ENCODE assay signal across 8 cellular contexts in genomic region chr18:3771121-3771971, GRCh38.
DNase-seq lines count a peak whose midpoint lies in the region; ATAC-seq and TF ChIP-seq lines count a peak whose summit lies in the region.

No MANE protein-coding gene starts in this region.

- H3K27ac ChIP-seq in PC-9, result peak overlapping the region; percentile 13; the same call in 1 of the 2 replicates
- H3K27ac ChIP-seq in fibroblast of lung (ENCODE audit: insufficient read depth, low read length), result peak overlapping the region; percentile 79
- H3K27ac ChIP-seq in naive thymus-derived CD4-positive, alpha-beta T cell (ENCODE audit: low read depth, low read length), result no peak overlapping the region

- no peaks in the 10 kb centered on the region for H3K36me3 ChIP-seq in PC-9 (ENCODE audit: low read depth)
- H3K36me3 ChIP-seq in fibroblast of lung (ENCODE audit: control insufficient read depth, insufficient read depth, low read length), result no peaks in the 10 kb centered on the region
- H3K36me3 ChIP-seq in naive thymus-derived CD4-positive, alpha-beta T cell (ENCODE audit: control insufficient read depth in 2 of 3, insufficient read depth in 3 of 3, low read length in 3 of 3), result no peaks in the 10 kb centered on the region

- H3F3A ChIP-seq in PC-9 (ENCODE audit: insufficient read depth, low read depth), result no peaks in the 10 kb centered on the region; the same call in 1 of the 2 replicates

- peak overlapping the region; percentile 90 for H3K4me2 ChIP-seq in PC-9
- H3K4me2 ChIP-seq in fibroblast of lung (ENCODE audit: extremely low read depth, insufficient read depth, low read length), result peak overlapping the region; percentile 94

- no TSS peak for BruUV-seq in PC-9 (replicated peaks; lab: Mats Ljungman, UMichigan)

- H3K79me2 ChIP-seq in PC-9 (ENCODE audit: low read depth) (no peaks in the 10 kb centered on the region), fibroblast of lung (ENCODE audit: control insufficient read depth, insufficient read depth, low read length) (no peaks in the 10 kb centered on the region)

- H3K27ac Mint-ChIP-seq in CD14-positive monocyte, result peak overlapping the region in 5 of 7 donors; percentile 19 to 83 (median 79)
- no peak overlapping the region for H3K27ac Mint-ChIP-seq in activated T-cell treated with anti-CD3 and anti-CD28 coated beads, Interleukin-2, amount 50 U/mL, for 72 hours
- H3K27ac Mint-ChIP-seq in naive thymus-derived CD4-positive, alpha-beta T cell, result peak overlapping the region in 1 of 9 donors; percentile 7

- H3K4me3 ChIP-seq in PC-9 (peak overlapping the region; percentile 51), fibroblast of lung (replicated peaks in 1 of 4; ENCODE audit: control extremely low read depth in 1 of 4, insufficient read depth in 1 of 4, low read depth in 3 of 4, low read length in 4 of 4) (peak overlapping the region; percentile 37 to 51 (median 50))
- H3K4me3 ChIP-seq in naive thymus-derived CD4-positive, alpha-beta T cell (ENCODE audit: low read length), result peak overlapping the region; percentile 34

- H3K4me3 Mint-ChIP-seq in CD14-positive monocyte, result peak overlapping the region; percentile 77 to 94
- peak overlapping the region; percentile 75 to 80 for H3K4me3 Mint-ChIP-seq in activated T-cell treated with anti-CD3 and anti-CD28 coated beads, Interleukin-2, amount 50 U/mL, for 72 hours
- peak overlapping the region; percentile 26 to 78 (median 70) for H3K4me3 Mint-ChIP-seq in naive thymus-derived CD4-positive, alpha-beta T cell

- intact Hi-C loops in CD14-positive monocyte (cut with micrococcal nuclease) (loop anchor here (5.0 to 10.0 kb wide), 3 partner anchors 93 to 233 kb away; no protein-coding TSS in a partner anchor), PC-9 (cut with micrococcal nuclease; ENCODE audit: unreplicated experiment) (loop anchor here (1.0 to 5.0 kb wide), 6 partner anchors 69 to 489 kb away; partner anchors contain the start of gene TGIF1)
- intact Hi-C loops in naive thymus-derived CD4-positive, alpha-beta T cell (cut with micrococcal nuclease), result loop anchor here (1.0 to 10.0 kb wide), 6 partner anchors 97 to 1283 kb away; no protein-coding TSS in a partner anchor

- H2AFZ ChIP-seq in PC-9 (peak overlapping the region; percentile 80), fibroblast of lung (ENCODE audit: low read length) (peak overlapping the region; percentile 90)

- H3K4me1 Mint-ChIP-seq in CD14-positive monocyte, result peaks cover 17% of the 10 kb centered on the region
- peaks cover 14% of the 10 kb centered on the region for H3K4me1 Mint-ChIP-seq in activated T-cell treated with anti-CD3 and anti-CD28 coated beads, Interleukin-2, amount 50 U/mL, for 72 hours (ENCODE audit: low read depth)
- H3K4me1 Mint-ChIP-seq in naive thymus-derived CD4-positive, alpha-beta T cell, result peaks cover 7 to 19% (median 13%) of the 10 kb centered on the region in 7 donors

- peak; percentile 98 for TF ChIP-seq CTCF in CD14-positive monocyte (IDR thresholded peaks at IDR 0.05)
- TF ChIP-seq CTCF in PC-9 (conservative IDR thresholded peaks at IDR 0.05), result peak; percentile 92
- peak; percentile 66 to 98 for TF ChIP-seq CTCF in fibroblast of lung (conservative IDR thresholded peaks at IDR 0.05 in 1 of 2, IDR thresholded peaks at IDR 0.05 in 1 of 2; ENCODE audit: low read depth in 1 of 2, low read length in 2 of 2)

- peaks cover 4% of the 10 kb centered on the region; the same call in 1 of the 2 replicates for H3K9me2 ChIP-seq in PC-9 (ENCODE audit: insufficient read depth)

- H3K36me3 Mint-ChIP-seq in CD14-positive monocyte, result no peaks in the 10 kb centered on the region
- no peaks in the 10 kb centered on the region for H3K36me3 Mint-ChIP-seq in activated T-cell treated with anti-CD3 and anti-CD28 coated beads, Interleukin-2, amount 50 U/mL, for 72 hours (ENCODE audit: insufficient read depth in 2 of 2)
- H3K36me3 Mint-ChIP-seq in naive thymus-derived CD4-positive, alpha-beta T cell, result no peaks in the 10 kb centered on the region

- CTCF ChIA-PET in PC-9 (lab: Charles Lee), result interaction anchor here (0.6 to 4.2 kb wide), 14 partner anchors 9 to 416 kb away, joined by 3 to 22 read pairs (median 6); no protein-coding TSS in a partner anchor
- CTCF ChIA-PET in naive thymus-derived CD4-positive, alpha-beta T cell (lab: Charles Lee), result interaction anchor here (0.7 to 1.6 kb wide), 7 partner anchors 8 to 227 kb away, joined by 3 to 10 read pairs (median 4); no protein-coding TSS in a partner anchor

- no peaks in the 10 kb centered on the region for H3K9me3 ChIP-seq in PC-9 (ENCODE audit: insufficient read depth, low read depth)
- H3K9me3 ChIP-seq in fibroblast of lung (ENCODE audit: control insufficient read depth, insufficient read depth, low read depth, low read length), result no peaks in the 10 kb centered on the region
- no peaks in the 10 kb centered on the region for H3K9me3 ChIP-seq in naive thymus-derived CD4-positive, alpha-beta T cell (ENCODE audit: control insufficient read depth in 2 of 3, low read length in 3 of 3)

- H3K27me3 Mint-ChIP-seq in CD14-positive monocyte (ENCODE audit: low read depth in 3 of 3), result peaks cover 0 to 1% (median 0%) of the 10 kb centered on the region in 3 donors
- peaks cover 44% of the 10 kb centered on the region for H3K27me3 Mint-ChIP-seq in activated T-cell treated with anti-CD3 and anti-CD28 coated beads, Interleukin-2, amount 50 U/mL, for 72 hours (ENCODE audit: low read depth)
- H3K27me3 Mint-ChIP-seq in naive thymus-derived CD4-positive, alpha-beta T cell, result peaks cover 16 to 57% (median 33%) of the 10 kb centered on the region in 5 donors

- H4K20me1 ChIP-seq in PC-9 (ENCODE audit: insufficient read depth) (no peaks in the 10 kb centered on the region), fibroblast of lung (ENCODE audit: control insufficient read depth, extremely low read depth, insufficient read depth, low read length) (no peaks in the 10 kb centered on the region)

- POLR2A ChIA-PET in PC-9 (lab: Charles Lee; ENCODE audit: unreplicated experiment), result interaction anchor here (0.6 kb wide), 2 partner anchors 79 to 318 kb away, joined by 3 to 4 read pairs; no protein-coding TSS in a partner anchor
- POLR2A ChIA-PET in naive thymus-derived CD4-positive, alpha-beta T cell (lab: Charles Lee), result no interaction called here

- no peaks in the 10 kb centered on the region for H3K27me3 ChIP-seq in PC-9 (ENCODE audit: insufficient read depth, low read depth)
- no peaks in the 10 kb centered on the region for H3K27me3 ChIP-seq in fibroblast of lung (ENCODE audit: control insufficient read depth, insufficient read depth, low read length)
- peaks cover 2 to 4% of the 10 kb centered on the region in 2 donors for H3K27me3 ChIP-seq in naive thymus-derived CD4-positive, alpha-beta T cell (ENCODE audit: control insufficient read depth in 2 of 2, insufficient read depth in 2 of 2, low read length in 2 of 2)

- DNase-seq in CD14-positive monocyte (ENCODE audit: low spot score) (peak; percentile 79), PC-9 (peak; percentile 69 to 91), fibroblast of lung (ENCODE audit: low read depth in 2 of 2) (peak; percentile 89 to 96)
- DNase-seq in activated T-cell treated with anti-CD3 and anti-CD28 coated beads, Interleukin-2, amount 50 U/mL, for 72 hours, result peak; percentile 81 to 93
- peak; percentile 31 to 91 (median 67) for DNase-seq in naive thymus-derived CD4-positive, alpha-beta T cell
- DNase-seq in stimulated activated CD8-positive, alpha-beta memory T cell treated with anti-CD3 and anti-CD28 coated beads, Interleukin-7, amount 100 ng/mL, for 48 hours (ENCODE audit: extremely low read depth in 1 of 2, low read depth in 1 of 2), result peak; percentile 58 to 65

- H3K4me1 ChIP-seq in PC-9 (replicated peaks; ENCODE audit: insufficient read depth) (peaks cover 30% of the 10 kb centered on the region), fibroblast of lung (ENCODE audit: control insufficient read depth, extremely low read depth, insufficient read depth, low read length) (peaks cover 3% of the 10 kb centered on the region)
- H3K4me1 ChIP-seq in naive thymus-derived CD4-positive, alpha-beta T cell (ENCODE audit: control insufficient read depth in 2 of 2, insufficient read depth in 2 of 2, low read length in 2 of 2), result peaks cover 0 to 5% of the 10 kb centered on the region in 2 donors

- peak overlapping the region; percentile 55 for H3K9ac ChIP-seq in fibroblast of lung (ENCODE audit: insufficient read depth, low read length)

- ATAC-seq in GM19328 (IDR thresholded peaks at IDR 0.05; ENCODE audit: unreplicated experiment) (peak; percentile 95), HG03460 (IDR thresholded peaks at IDR 0.05; ENCODE audit: unreplicated experiment) (peak; percentile 96)
- peak; percentile 98 to 99 for ATAC-seq in activated T-cell treated with anti-CD3 and anti-CD28 coated beads, Interleukin-2, amount 50 U/mL, for 72 hours (replicated peaks in 1 of 2)
- ATAC-seq in naive thymus-derived CD4-positive, alpha-beta T cell, result peak; percentile 99

- H3K9me3 Mint-ChIP-seq in CD14-positive monocyte, result peaks cover 0 to 9% (median 5%) of the 10 kb centered on the region in 7 donors
- H3K9me3 Mint-ChIP-seq in activated T-cell treated with anti-CD3 and anti-CD28 coated beads, Interleukin-2, amount 50 U/mL, for 72 hours, result no peaks in the 10 kb centered on the region
- H3K9me3 Mint-ChIP-seq in naive thymus-derived CD4-positive, alpha-beta T cell, result peaks cover 0 to 2% (median 0%) of the 10 kb centered on the region in 11 donors
